ENCODE assay signal across 10 cellular contexts in genomic region chr1:212237651-212238050, GRCh38. TPM values are rescaled to one million over a fixed set of nuclear protein-coding genes. Genes with fewer than 3 reads are reported as not detected.
DNase-seq lines count a peak whose midpoint lies in the region; ATAC-seq and TF ChIP-seq lines count a peak whose summit lies in the region.
"Had no signal": no experiment of that assay in that cellular context is flagged by ENCODE, and none has a peak within 500 bp of the region (broad histone marks: within the 10 kb centered on the region; RNA-seq: fewer than 3 reads in every experiment).

No MANE protein-coding gene starts in this region.

- no peak for TF ChIP-seq EP300 in stomach (IDR thresholded peaks at IDR 0.05)

- H3K36me3 ChIP-seq in stomach = no peaks in the 10 kb centered on the region
- H3K36me3 ChIP-seq in ascending aorta = no peaks in the 10 kb centered on the region

- H3K27me3 ChIP-seq in stomach (no peaks in the 10 kb centered on the region), ascending aorta (no peaks in the 10 kb centered on the region)

- no peak for DNase-seq in activated naive CD4-positive, alpha-beta T cell treated with anti-CD3 and anti-CD28 coated beads, Interleukin-2, amount 50 U/mL, for 72 hours (ENCODE audit: low spot score in 2 of 2)
- DNase-seq in activated naive CD4-positive, alpha-beta T cell treated with anti-CD3 and anti-CD28 coated beads, Interleukin-2, amount 50 U/mL, for 16 hours = no peak
- DNase-seq in RWPE1 (ENCODE audit: low spot score) = peak; percentile 41
- DNase-seq in stomach = no peak
- DNase-seq in ascending aorta (ENCODE audit: low spot score in 2 of 2) = no peak
- DNase-seq in amniotic stem cell (lab: John Stamatoyannopoulos, UW) = no peak
- DNase-seq in NCI-H446 (lab: John Stamatoyannopoulos, UW) = no peak
- DNase-seq: mesendoderm had no signal

- H3K4me3 ChIP-seq in stomach (no peak overlapping the region), ascending aorta (no peak overlapping the region)

- H3K27ac ChIP-seq in RWPE1 = no peak overlapping the region
- peak overlapping the region; percentile 72 to 87 (median 78) for H3K27ac ChIP-seq in stomach
- no peak overlapping the region for H3K27ac ChIP-seq in ascending aorta

- H3K27ac Mint-ChIP-seq in activated naive CD4-positive, alpha-beta T cell treated with anti-CD3 and anti-CD28 coated beads, Interleukin-2, amount 50 U/mL, for 72 hours = no peak overlapping the region

- H3K36me3 Mint-ChIP-seq in activated naive CD4-positive, alpha-beta T cell treated with anti-CD3 and anti-CD28 coated beads, Interleukin-2, amount 50 U/mL, for 72 hours = no peaks in the 10 kb centered on the region

- no peak for TF ChIP-seq CTCF in RWPE1 (conservative IDR thresholded peaks at IDR 0.05; ENCODE audit: low read depth)
- TF ChIP-seq CTCF in stomach (IDR thresholded peaks at IDR 0.05) = no peak
- TF ChIP-seq CTCF in ascending aorta (IDR thresholded peaks at IDR 0.05) = no peak

- H3K9me3 ChIP-seq in stomach (no peaks in the 10 kb centered on the region), ascending aorta (no peaks in the 10 kb centered on the region)

- intact Hi-C loops in stomach (cut with DNase I; ENCODE audit: low total_unique reads) = no loop called here
- intact Hi-C loops in ascending aorta (cut with DNase I) = no loop called here

- H3K9me3 Mint-ChIP-seq in activated naive CD4-positive, alpha-beta T cell treated with anti-CD3 and anti-CD28 coated beads, Interleukin-2, amount 50 U/mL, for 72 hours = no peaks in the 10 kb centered on the region
- H3K9me3 Mint-ChIP-seq: central memory CD8-positive, alpha-beta T cell had no signal

- no peak for TF ChIP-seq POLR2A in stomach (IDR thresholded peaks at IDR 0.05)

- POLR2A ChIA-PET in RWPE1 (lab: Yijun Ruan, JAX; ENCODE audit: low non-redundant PET) = no interaction called here

- peak; percentile 67 to 81 for ATAC-seq in activated naive CD4-positive, alpha-beta T cell treated with anti-CD3 and anti-CD28 coated beads, Interleukin-2, amount 50 U/mL, for 72 hours
- ATAC-seq in HG02884 (IDR thresholded peaks at IDR 0.05; ENCODE audit: unreplicated experiment) = peak; percentile 81

- H3K4me1 ChIP-seq in stomach (peaks cover 35 to 68% (median 54%) of the 10 kb centered on the region in 4 donors), ascending aorta (peaks cover 0 to 14% of the 10 kb centered on the region in 2 donors)

- CTCF ChIA-PET in RWPE1 (lab: Yijun Ruan, JAX) = no interaction called here

RNA-seq across cellular contexts. Expression of gene PPP2R5A, which starts 47.6 kb away (rescaled TPM):
- 10 to 100 TPM; 28.1 to 33.1 TPM for total RNA-seq in activated naive CD4-positive, alpha-beta T cell treated with anti-CD3 and anti-CD28 coated beads, Interleukin-2, amount 50 U/mL, for 72 hours
- total RNA-seq in stomach = 10 to 100 TPM; 38.4 to 69.6 (median 57.2) TPM
- 10 to 100 TPM; 40.4 to 72.6 (median 40.5) TPM for polyA plus RNA-seq in stomach
- total RNA-seq in ascending aorta = 64.7 TPM

Comparison
In these comparisons a context has a peak if more than half of its experiments do, and no peak if none do; other contexts are left out.
1. H3K27ac ChIP-seq: peak in stomach (5 of 5); none in RWPE1 (single experiment) and ascending aorta (0 of 2).